ENCODE assay signal across 15 cellular contexts in genomic region chr13:101795025-101795424, GRCh38.
DNase-seq lines count a peak whose midpoint lies in the region; ATAC-seq and TF ChIP-seq lines count a peak whose summit lies in the region.
"Had no signal": no experiment of that assay in that cellular context is flagged by ENCODE, and none has a peak within 500 bp of the region (broad histone marks: within the 10 kb centered on the region; RNA-seq: fewer than 3 reads in every experiment).

No MANE protein-coding gene starts in this region.

- H3K4me1 ChIP-seq in right atrium auricular region, result no peaks in the 10 kb centered on the region
- no peaks in the 10 kb centered on the region for H3K4me1 ChIP-seq in BE2C
- H3K4me1 ChIP-seq: A549 had no signal

- no peaks in the 10 kb centered on the region for H3K36me3 ChIP-seq in right atrium auricular region
- no peaks in the 10 kb centered on the region for H3K36me3 ChIP-seq in BE2C

- H3K27me3 ChIP-seq in right atrium auricular region (no peaks in the 10 kb centered on the region), BE2C (no peaks in the 10 kb centered on the region)

- TF ChIP-seq CTCF in right atrium auricular region (IDR thresholded peaks at IDR 0.05) (no peak), fibroblast of mammary gland (conservative IDR thresholded peaks at IDR 0.05; ENCODE audit: control insufficient read depth, insufficient read depth, low read depth, low read length) (no peak), BE2C (IDR thresholded peaks at IDR 0.05; ENCODE audit: low read depth, low read length) (no peak)

- no peak for DNase-seq in Right ventricle myocardium superior
- DNase-seq in right atrium auricular region (ENCODE audit: low spot score), result no peak
- DNase-seq in cerebellar cortex (ENCODE audit: low spot score), result peak; percentile 90
- peak; percentile 7 for DNase-seq in fibroblast of mammary gland (ENCODE audit: low read depth)
- peak; percentile 2 for DNase-seq in myocyte (ENCODE audit: low read depth)
- DNase-seq in BE2C, result no peak
- no peak for DNase-seq in left colon
- DNase-seq: CD8-positive, alpha-beta memory T cell; DMS 273 treated with DMSO at 0.1 percent for 48 hours; IMR-90 had no signal

- intact Hi-C loops in Right ventricle myocardium superior (cut with DNase I) (no loop called here), left colon (cut with DNase I, micrococcal nuclease) (no loop called here)

- H3K9me3 ChIP-seq in right atrium auricular region (no peaks in the 10 kb centered on the region), BE2C (no peaks in the 10 kb centered on the region)
- H3K9me3 ChIP-seq: A549 had no signal

- H3K4me3 ChIP-seq in right atrium auricular region (no peak overlapping the region), fibroblast of mammary gland (ENCODE audit: control insufficient read depth, low read depth, low read length) (no peak overlapping the region), BE2C (ENCODE audit: low read depth, low read length) (no peak overlapping the region)
- H3K4me3 ChIP-seq: A549, GM12878, GM23248 had no signal

- H3K27ac ChIP-seq in right atrium auricular region, result no peak overlapping the region
- H3K27ac ChIP-seq: A549, GM23248 had no signal

- ATAC-seq in Right ventricle myocardium superior (ENCODE audit: poor library complexity) (peak; percentile 86), HG03460 (IDR thresholded peaks at IDR 0.05; ENCODE audit: unreplicated experiment) (no peak), left colon (no peak)
- ATAC-seq: A549, GM12878, HCT116 had no signal

Comparison
In these comparisons a context has a peak if more than half of its experiments do, and no peak if none do; other contexts are left out.
1. DNase-seq: peak in cerebellar cortex (single experiment), fibroblast of mammary gland (single experiment) and myocyte (single experiment); none in Right ventricle myocardium superior (single experiment), right atrium auricular region (single experiment), BE2C (single experiment) and left colon (0 of 2).